22 cellular contexts compared by ENCODE assay signal in genomic region chr15:42366151-42366550, GRCh38. TPM values are rescaled to one million over a fixed set of nuclear protein-coding genes. Genes with fewer than 3 reads are reported as not detected.
A peak's percentile ranks its signal among the peaks of the same experiment; 100 is the strongest.
DNase-seq lines count a peak whose midpoint lies in the region; ATAC-seq, FAIRE-seq and TF ChIP-seq lines count a peak whose summit lies in the region.
"Had no signal": no experiment of that assay in that cellular context is flagged by ENCODE, and none has a peak within 500 bp of the region (broad histone marks: within the 10 kb centered on the region; RNA-seq: fewer than 3 reads in every experiment).

No MANE protein-coding gene starts in this region.

- no peak for FAIRE-seq in H1 (lab: Jason Lieb, UNC)
- FAIRE-seq: A549, GM12878, GM19239 had no signal

- H3K4me3 Mint-ChIP-seq in CD14-positive monocyte = peak overlapping the region in 1 of 2 donors; percentile 74
- H3K4me3 Mint-ChIP-seq: CD4-positive, alpha-beta memory T cell; H9 had no signal

- H3K4me1 ChIP-seq in H1 (replicated peaks in 1 of 4; ENCODE audit: control insufficient read depth in 3 of 4, insufficient read depth in 4 of 4, low read length in 3 of 4) (peaks cover 0 to 10% (median 5%) of the 10 kb centered on the region in 4 experiments; a peak in 5 of 7 replicates), gastrocnemius medialis (peaks cover 79 to 83% of the 10 kb centered on the region in 2 donors)
- H3K4me1 ChIP-seq: A549, BE2C had no signal

- no peaks in the 10 kb centered on the region for H3K79me1 ChIP-seq in H1 (ENCODE audit: low read depth, low read length)

- H3K79me2 ChIP-seq in H1 (ENCODE audit: control insufficient read depth in 1 of 2, insufficient read depth in 2 of 2, low read length in 2 of 2) = no peaks in the 10 kb centered on the region

- peaks cover 0 to 2% of the 10 kb centered on the region in 2 experiments; a peak in 2 of 4 replicates for H3K9me3 ChIP-seq in H1 (ENCODE audit: insufficient read depth in 2 of 2, low read depth in 1 of 2, low read length in 1 of 2)
- no peaks in the 10 kb centered on the region for H3K9me3 ChIP-seq in gastrocnemius medialis
- H3K9me3 ChIP-seq: A549, BE2C had no signal

- H2BK120ac ChIP-seq in H1 (replicated peaks; ENCODE audit: low read depth, low read length) = no peak overlapping the region

- H3K27me3 ChIP-seq in H1 (replicated peaks in 1 of 4; ENCODE audit: control insufficient read depth in 3 of 4, extremely low read depth in 1 of 4, insufficient read depth in 3 of 4, low read length in 3 of 4) (no peaks in the 10 kb centered on the region; a peak in 4 of 7 replicates), gastrocnemius medialis (no peaks in the 10 kb centered on the region)
- H3K27me3 ChIP-seq: BLaER1 treated with 17β-estradiol and CSF1 and Interleukin-3, amounts not matched to agents 10 nM and 100 nM had no signal

- no peaks in the 10 kb centered on the region for H4K20me1 ChIP-seq in H1 (replicated peaks in 1 of 2; ENCODE audit: control insufficient read depth in 1 of 2, insufficient read depth in 2 of 2, low read length in 2 of 2)
- H4K20me1 ChIP-seq: BLaER1 treated with 17β-estradiol and CSF1 and Interleukin-3, amounts not matched to agents 10 nM and 100 nM had no signal

- H4K91ac ChIP-seq in H1 (replicated peaks; ENCODE audit: insufficient read length, low read length) = no peak overlapping the region

- H4K8ac ChIP-seq in H1 (ENCODE audit: extremely low read depth, insufficient read depth, low read length) = no peak overlapping the region

- H2AFZ ChIP-seq in H1 (ENCODE audit: low read length) = no peak overlapping the region
- H2AFZ ChIP-seq: GM23248 had no signal

- H3K9ac ChIP-seq in H1 (replicated peaks in 1 of 4; ENCODE audit: extremely low read depth in 1 of 4, low read depth in 3 of 4, low read length in 3 of 4) = no peak overlapping the region
- H3K9ac ChIP-seq: BLaER1 treated with 17β-estradiol and CSF1 and Interleukin-3, amounts not matched to agents 10 nM and 100 nM; GM23248 had no signal

- no peak overlapping the region for H2AK5ac ChIP-seq in H1 (ENCODE audit: low read depth, low read length)

- no peak for DNase-seq in CD14-positive monocyte (ENCODE audit: low spot score)
- no peak for DNase-seq in H1 (ENCODE audit: low read depth in 1 of 2, low spot score in 2 of 2)
- no peak for DNase-seq in gastrocnemius medialis
- DNase-seq in NCI-H2196 (lab: John Stamatoyannopoulos, UW; ENCODE audit: unreplicated experiment) = no peak
- DNase-seq in NCI-H1930 (lab: John Stamatoyannopoulos, UW) = no peak
- DNase-seq: 8988T; ACHN; BE2C; Calu3; CD4-positive, alpha-beta memory T cell; COR-L47; DMS53; EL; GDM1; GM23248; H9 had no signal

- H3K36me3 ChIP-seq in H1 (ENCODE audit: control insufficient read depth in 2 of 4, insufficient read depth in 4 of 4, low read length in 3 of 4) (no peaks in the 10 kb centered on the region), gastrocnemius medialis (peaks cover 0 to 2% of the 10 kb centered on the region in 2 donors)
- H3K36me3 ChIP-seq: BE2C had no signal

- no peak overlapping the region for H3K4ac ChIP-seq in H1 (replicated peaks; ENCODE audit: insufficient read length, low read depth, low read length)

- H4K5ac ChIP-seq in H1 (ENCODE audit: insufficient read length, low read depth, low read length) = no peak overlapping the region

- H3K14ac ChIP-seq in H1 (ENCODE audit: insufficient read length) = no peak overlapping the region

- H3K23ac ChIP-seq in H1 (ENCODE audit: insufficient read length) = no peak overlapping the region

- no peak for TF ChIP-seq POLR2A in H1 (IDR thresholded peaks at IDR 0.05; ENCODE audit: control extremely low read depth in 1 of 2, low read depth in 2 of 2, low read length in 2 of 2)
- no peak for TF ChIP-seq POLR2A in gastrocnemius medialis (IDR thresholded peaks at IDR 0.05)

- H2BK20ac ChIP-seq in H1 (ENCODE audit: low read length) = 0 out of 2 replicates have a peak overlapping the region, but pooled peaks have one; percentile 41

- TF ChIP-seq RAD21 in H1 (IDR thresholded peaks at IDR 0.05 in 1 of 2, conservative IDR thresholded peaks at IDR 0.05 in 1 of 2; ENCODE audit: low read depth in 2 of 2, low read length in 2 of 2) = no peak

- H3K36me3 Mint-ChIP-seq in CD14-positive monocyte = peaks cover 15 to 17% of the 10 kb centered on the region in 2 donors

- no peak overlapping the region for H3K56ac ChIP-seq in H1 (replicated peaks; ENCODE audit: insufficient read length, low read depth, low read length)

- no peak overlapping the region for H3K4me2 ChIP-seq in H1 (ENCODE audit: insufficient read depth in 1 of 2, low read depth in 2 of 2, low read length in 2 of 2)
- H3K4me2 ChIP-seq: A549 had no signal

- H3K27ac ChIP-seq in H1 (ENCODE audit: low read depth, low read length) = no peak overlapping the region
- peak overlapping the region; percentile 93 to 97 (median 96) for H3K27ac ChIP-seq in gastrocnemius medialis
- H3K27ac ChIP-seq: A549; BLaER1 treated with 17β-estradiol and CSF1 and Interleukin-3, amounts not matched to agents 10 nM and 100 nM; GM23248 had no signal

- CTCF ChIA-PET in H1 (lab: Charles Lee; ENCODE audit: partially characterized antibody) = interaction anchor here (1.5 to 2.0 kb wide), 2 partner anchors 11 to 19 kb away, joined by 8 to 9 read pairs; no protein-coding TSS in a partner anchor

- in situ Hi-C loops in gastrocnemius medialis (cut with MboI; ENCODE audit: low sequenced_read_pairs in 4 of 4) = no loop called here

- no peaks in the 10 kb centered on the region for H3K23me2 ChIP-seq in H1 (ENCODE audit: low read depth, low read length)

- H3K4me1 Mint-ChIP-seq in CD14-positive monocyte = peaks cover 71% of the 10 kb centered on the region
- H3K4me1 Mint-ChIP-seq: CD4-positive, alpha-beta memory T cell had no signal

- TF ChIP-seq EP300 in H1 (IDR thresholded peaks at IDR 0.05; ENCODE audit: borderline replicate concordance in 1 of 2, low read depth in 2 of 2, low read length in 2 of 2) = no peak

- H3K18ac ChIP-seq in H1 (ENCODE audit: extremely low read depth, low read length) = no peak overlapping the region

- H2BK5ac ChIP-seq in H1 (ENCODE audit: low read depth, low read length) = no peak overlapping the region

- TF ChIP-seq CTCF in CD14-positive monocyte (IDR thresholded peaks at IDR 0.05) (no peak), H1 (IDR thresholded peaks at IDR 0.05; ENCODE audit: control extremely low read depth in 1 of 3, insufficient read depth in 1 of 3, low read depth in 1 of 3, low read length in 3 of 3) (no peak), gastrocnemius medialis (IDR thresholded peaks at IDR 0.05 in 4 of 5, conservative IDR thresholded peaks at IDR 0.05 in 1 of 5) (no peak)

- H3K27me3 Mint-ChIP-seq in CD14-positive monocyte (ENCODE audit: low read depth in 3 of 3) = peaks cover 0 to 4% (median 0%) of the 10 kb centered on the region in 3 donors
- H3K27me3 Mint-ChIP-seq: CD4-positive, alpha-beta memory T cell had no signal

- H3K27ac Mint-ChIP-seq in CD14-positive monocyte = peak overlapping the region; percentile 88 to 94 (median 94)
- H3K27ac Mint-ChIP-seq: CD4-positive, alpha-beta memory T cell had no signal

- intact Hi-C loops in CD14-positive monocyte (cut with micrococcal nuclease) = no loop called here
- intact Hi-C loops in gastrocnemius medialis (cut with DNase I; ENCODE audit: low total_unique reads) = loop anchor here (5.0 kb wide), 1 partner anchor 86 kb away; no protein-coding TSS in a partner anchor

- 89% methylated on average over 5 of the region's 5 CpGs; no CpG with 5 or more reads in 1 of the 2 experiments for WGBS in H1 (ENCODE audit: extremely low coverage in 1 of 2, insufficient coverage in 1 of 2, insufficient read length in 1 of 2, insufficient replicate concordance in 2 of 2, low coverage in 1 of 2, low lambda C conversion rate in 2 of 2, missing lambda C conversion rate in 1 of 2), 2 experiments

- POLR2A ChIA-PET in H1 (lab: Charles Lee; ENCODE audit: partially characterized antibody) = no interaction called here

- no peak overlapping the region for H2BK15ac ChIP-seq in H1 (ENCODE audit: low read length)

- no peaks in the 10 kb centered on the region for H3K9me3 Mint-ChIP-seq in CD14-positive monocyte
- H3K9me3 Mint-ChIP-seq: CD4-positive, alpha-beta memory T cell had no signal

- no peak overlapping the region for H2BK12ac ChIP-seq in H1 (ENCODE audit: low read depth, low read length)

- ATAC-seq in gastrocnemius medialis = no peak
- no peak for ATAC-seq in HG03469 (IDR thresholded peaks at IDR 0.05; ENCODE audit: unreplicated experiment)
- ATAC-seq: A549, GM12878, HCT116 had no signal

- H3K4me3 ChIP-seq in H1 (ENCODE audit: extremely low read depth in 1 of 4, insufficient read depth in 2 of 4, low read depth in 3 of 4, low read length in 4 of 4) (no peak overlapping the region), gastrocnemius medialis (no peak overlapping the region)
- H3K4me3 ChIP-seq: A549; BLaER1 treated with 17β-estradiol and CSF1 and Interleukin-3, amounts not matched to agents 10 nM and 100 nM; GM12878; GM23248 had no signal

TF ChIP-seq in H1, 55 proteins besides CTCF, POLR2A, EP300 and RAD21:
- TF ChIP-seq FOSL1 (IDR thresholded peaks at IDR 0.05; ENCODE audit: insufficient read depth, low read depth, low read length) = no peak
- no peak for TF ChIP-seq BRCA1 (IDR thresholded peaks at IDR 0.05; ENCODE audit: low read depth, low read length)

RNA-seq across cellular contexts. Expression of gene CAPN3, which starts 6.8 kb away (rescaled TPM):
- polyA plus RNA-seq in CD14-positive monocyte = 1 to 10 TPM; 2.9 to 3.6 TPM
- 0.75 and 0.80 TPM in 2 replicates for total RNA-seq in H1 (2021; fragmentation: NEBNext Ultra II Directional; extraction: Animal tissue kit (Norgen Biotek cat#: 25700))
- 2.0 and 2.1 TPM in 2 replicates for polyA plus RNA-seq in H1 (2011; rRNA removed)
- 3.2 TPM for polyA plus RNA-seq in H1 (2011; cell fraction: cytosol; rRNA removed)
- polyA plus RNA-seq in H1 (2011; cell fraction: nucleus; rRNA removed) = 11.0 TPM
- 1.1 to 2.2 TPM (median 1.8 TPM) in 4 replicates for polyA plus RNA-seq in H1 (2012, experiment 1 of 2)
- not detected for polyA plus RNA-seq in H1 (2012, experiment 2 of 2)
- polyA plus RNA-seq in H1 (2013, experiment 1 of 2) = 0.65 TPM
- 0.79 TPM for polyA plus RNA-seq in H1 (2013, experiment 2 of 2)
- polyA minus RNA-seq in H1 (2011; rRNA and poly(A)+ RNA removed) = 0.60 and 2.6 TPM in 2 replicates
- not detected for polyA minus RNA-seq in H1 (2011; cell fraction: cytosol; rRNA and poly(A)+ RNA removed)
- polyA minus RNA-seq in H1 (2011; cell fraction: nucleus; rRNA and poly(A)+ RNA removed) = 1.9 TPM
- 100 to 1,000 TPM in 3 of 4 donors, 10 to 100 TPM in 1; 96.8 to 263 (median 163) TPM for total RNA-seq in gastrocnemius medialis

Comparison
In these comparisons a context has a peak if more than half of its experiments do, and no peak if none do; other contexts are left out.
1. RNA of gene CAPN3, which starts 6.8 kb away (total RNA-seq): 96.8 to 263 TPM in gastrocnemius medialis; 0.75 to 0.80 TPM in H1; every median in the first group is over 10 times any median in the second.